26 cellular contexts compared by ENCODE assay signal in the genomic region with DNA sequence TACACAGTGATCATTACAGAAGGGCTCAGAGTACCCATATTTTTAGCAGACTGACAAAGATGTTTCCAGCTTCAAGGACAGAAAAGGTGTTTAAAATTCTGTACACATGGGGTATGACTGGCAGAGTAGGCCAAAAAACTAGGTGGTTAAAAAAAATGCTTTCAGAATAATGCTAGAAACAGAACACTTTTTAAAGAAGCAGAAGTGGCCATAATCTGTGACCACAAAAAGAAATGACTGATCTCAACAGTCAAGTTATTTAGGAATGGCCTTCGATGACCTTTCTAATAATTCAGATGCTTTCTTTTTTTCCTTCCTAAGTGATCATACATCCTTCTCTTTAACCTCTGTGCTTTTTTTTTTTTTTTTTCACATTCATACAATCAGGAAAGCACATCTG. TPM values are rescaled to one million over a fixed set of nuclear protein-coding genes. Genes with fewer than 3 reads are reported as not detected.
DNase-seq lines count a peak whose midpoint lies in the region; ATAC-seq and TF ChIP-seq lines count a peak whose summit lies in the region.
"Had no signal": no experiment of that assay in that cellular context is flagged by ENCODE, and none has a peak within 500 bp of the region (broad histone marks: within the 10 kb centered on the region; RNA-seq: fewer than 3 reads in every experiment).

No MANE protein-coding gene starts in this region.

- POLR2A ChIA-PET in CD4-positive, alpha-beta memory T cell (lab: Charles Lee; ENCODE audit: partially characterized antibody) = no interaction called here
- POLR2A ChIA-PET in CD8-positive, alpha-beta T cell (lab: Charles Lee) = no interaction called here

- H3K4me1 Mint-ChIP-seq in nephron progenitor cell = peaks cover 79% of the 10 kb centered on the region
- no peaks in the 10 kb centered on the region for H3K4me1 Mint-ChIP-seq in CD4-positive, alpha-beta memory T cell
- no peaks in the 10 kb centered on the region for H3K4me1 Mint-ChIP-seq in CD8-positive, alpha-beta T cell (ENCODE audit: low read depth)
- H3K4me1 Mint-ChIP-seq: activated CD4-positive, alpha-beta memory T cell treated with anti-CD3 and anti-CD28 coated beads, Interleukin-2, amount 10 ng/mL, durations not matched to agents 7 days and 5 days; memory B cell had no signal

- ATAC-seq in GM18870 (IDR thresholded peaks at IDR 0.05; ENCODE audit: unreplicated experiment) = peak; percentile 56
- ATAC-seq in HG02884 (IDR thresholded peaks at IDR 0.05; ENCODE audit: unreplicated experiment) = peak; percentile 81
- no peak for ATAC-seq in body of pancreas
- ATAC-seq in CD8-positive, alpha-beta T cell = no peak
- ATAC-seq: PC-3, WTC11 had no signal

- DNase-seq in NOMO-1 (lab: John Stamatoyannopoulos, UW; ENCODE audit: unreplicated experiment in 2 of 2) (peak; percentile 31 to 56), nephron progenitor cell (no peak), body of pancreas (no peak), left ventricle myocardium inferior (no peak)
- DNase-seq in CD4-positive, alpha-beta memory T cell = no peak
- DNase-seq in CD8-positive, alpha-beta T cell = no peak
- DNase-seq: activated CD4-positive, alpha-beta memory T cell treated with anti-CD3 and anti-CD28 coated beads, Interleukin-2, amount 10 ng/mL, durations not matched to agents 7 days and 5 days; activated gamma-delta T cell; activated T-cell treated with anti-CD3 and anti-CD28 coated beads for 4 hours; amniotic stem cell; CD4-positive, alpha-beta T cell; DMS153; GDM1; GM23248; NCI-H1417; NCI-H526 treated with DMSO at 0.1 percent for 48 hours; PC-3 had no signal

- no peak for TF ChIP-seq POLR2A in body of pancreas (IDR thresholded peaks at IDR 0.05)

- CTCF ChIA-PET in CD4-positive, alpha-beta memory T cell (lab: Charles Lee; ENCODE audit: partially characterized antibody) = no interaction called here
- CTCF ChIA-PET in CD8-positive, alpha-beta T cell (lab: Charles Lee) = no interaction called here

- H3K4me1 ChIP-seq in body of pancreas (no peaks in the 10 kb centered on the region), left ventricle myocardium inferior (peaks cover 28% of the 10 kb centered on the region)
- H3K4me1 ChIP-seq in CD4-positive, alpha-beta memory T cell (ENCODE audit: insufficient read depth, low read length) = no peaks in the 10 kb centered on the region
- H3K4me1 ChIP-seq in CD8-positive, alpha-beta T cell (ENCODE audit: insufficient read depth, low read length) = no peaks in the 10 kb centered on the region

- H3K36me3 ChIP-seq in body of pancreas (replicated peaks in 1 of 2; ENCODE audit: insufficient read depth in 1 of 2, low read depth in 2 of 2) (no peaks in the 10 kb centered on the region), left ventricle myocardium inferior (no peaks in the 10 kb centered on the region)
- no peaks in the 10 kb centered on the region for H3K36me3 ChIP-seq in CD4-positive, alpha-beta memory T cell (ENCODE audit: insufficient read depth, low read length)
- no peaks in the 10 kb centered on the region for H3K36me3 ChIP-seq in CD8-positive, alpha-beta T cell (ENCODE audit: insufficient read depth, low read length)

- H3K4me3 ChIP-seq in body of pancreas (no peak overlapping the region), left ventricle myocardium inferior (no peak overlapping the region)
- H3K4me3 ChIP-seq in CD4-positive, alpha-beta memory T cell (ENCODE audit: low read length in 2 of 2) = no peak overlapping the region
- no peak overlapping the region for H3K4me3 ChIP-seq in CD8-positive, alpha-beta T cell (ENCODE audit: low read depth, low read length)
- H3K4me3 ChIP-seq: GM23248 had no signal

- 50 to 92% methylated on average over 1 of the region's 1 CpG for WGBS in body of pancreas, 2 donors

- intact Hi-C loops in body of pancreas (cut with DNase I) (no loop called here), left ventricle myocardium inferior (cut with micrococcal nuclease) (no loop called here)
- intact Hi-C loops in CD4-positive, alpha-beta memory T cell (cut with micrococcal nuclease) = no loop called here
- intact Hi-C loops in CD8-positive, alpha-beta T cell (cut with DNase I, micrococcal nuclease) = no loop called here

- peak overlapping the region; percentile 13 for H3K4me3 Mint-ChIP-seq in nephron progenitor cell
- no peak overlapping the region for H3K4me3 Mint-ChIP-seq in CD4-positive, alpha-beta memory T cell
- no peak overlapping the region for H3K4me3 Mint-ChIP-seq in CD8-positive, alpha-beta T cell
- H3K4me3 Mint-ChIP-seq: activated CD4-positive, alpha-beta memory T cell treated with anti-CD3 and anti-CD28 coated beads, Interleukin-2, amount 10 ng/mL, durations not matched to agents 7 days and 5 days; CD4-positive, alpha-beta T cell; memory B cell; T-helper 1 cell treated with Interleukin-12 subunit alpha and Interleukin-12 subunit beta and Interleukin-4 antibody, amounts not matched to agents 30 μg/mL and 1 μg/mL, for 36 hours; type B pancreatic cell; WTC11 had no signal

- peak overlapping the region; percentile 3 for H3K27ac Mint-ChIP-seq in nephron progenitor cell
- no peak overlapping the region for H3K27ac Mint-ChIP-seq in CD4-positive, alpha-beta memory T cell
- H3K27ac Mint-ChIP-seq in CD8-positive, alpha-beta T cell = no peak overlapping the region
- H3K27ac Mint-ChIP-seq: activated CD4-positive, alpha-beta memory T cell treated with anti-CD3 and anti-CD28 coated beads, Interleukin-2, amount 10 ng/mL, durations not matched to agents 7 days and 5 days; CD4-positive, alpha-beta T cell; memory B cell; T-helper 1 cell treated with Interleukin-12 subunit alpha and Interleukin-12 subunit beta and Interleukin-4 antibody, amounts not matched to agents 30 μg/mL and 1 μg/mL, for 36 hours; type B pancreatic cell; WTC11 had no signal

- peaks cover 17% of the 10 kb centered on the region for H3K27me3 Mint-ChIP-seq in nephron progenitor cell (ENCODE audit: low read depth, poor library complexity)
- peaks cover 0 to 3% of the 10 kb centered on the region in 2 donors for H3K27me3 Mint-ChIP-seq in CD4-positive, alpha-beta memory T cell
- H3K27me3 Mint-ChIP-seq in CD8-positive, alpha-beta T cell (ENCODE audit: low read depth) = peaks cover 6% of the 10 kb centered on the region
- H3K27me3 Mint-ChIP-seq: activated CD4-positive, alpha-beta memory T cell treated with anti-CD3 and anti-CD28 coated beads, Interleukin-2, amount 10 ng/mL, durations not matched to agents 7 days and 5 days; memory B cell had no signal

- H3K27ac ChIP-seq in body of pancreas (no peak overlapping the region), left ventricle myocardium inferior (replicated peaks) (no peak overlapping the region)
- no peak overlapping the region for H3K27ac ChIP-seq in CD4-positive, alpha-beta memory T cell (ENCODE audit: low read depth, low read length)
- no peak overlapping the region for H3K27ac ChIP-seq in CD8-positive, alpha-beta T cell (ENCODE audit: low read depth, low read length)
- H3K27ac ChIP-seq: GM23248 had no signal

- no peaks in the 10 kb centered on the region for H3K9me3 Mint-ChIP-seq in nephron progenitor cell
- peaks cover 0 to 13% (median 3%) of the 10 kb centered on the region in 8 donors for H3K9me3 Mint-ChIP-seq in CD4-positive, alpha-beta memory T cell
- no peaks in the 10 kb centered on the region for H3K9me3 Mint-ChIP-seq in CD8-positive, alpha-beta T cell
- H3K9me3 Mint-ChIP-seq: activated CD4-positive, alpha-beta memory T cell treated with anti-CD3 and anti-CD28 coated beads, Interleukin-2, amount 10 ng/mL, durations not matched to agents 7 days and 5 days; CD4-positive, alpha-beta T cell; memory B cell; T-helper 1 cell treated with Interleukin-12 subunit alpha and Interleukin-12 subunit beta and Interleukin-4 antibody, amounts not matched to agents 30 μg/mL and 1 μg/mL, for 36 hours; type B pancreatic cell; WTC11 had no signal

- H3K27me3 ChIP-seq in body of pancreas (no peaks in the 10 kb centered on the region), left ventricle myocardium inferior (ENCODE audit: low read depth) (no peaks in the 10 kb centered on the region)
- H3K27me3 ChIP-seq in CD4-positive, alpha-beta memory T cell (ENCODE audit: insufficient read depth, low read length) = no peaks in the 10 kb centered on the region
- H3K27me3 ChIP-seq in CD8-positive, alpha-beta T cell (ENCODE audit: insufficient read depth, low read length) = no peaks in the 10 kb centered on the region

- H3K36me3 Mint-ChIP-seq in nephron progenitor cell (ENCODE audit: low read depth) = no peaks in the 10 kb centered on the region
- no peaks in the 10 kb centered on the region for H3K36me3 Mint-ChIP-seq in CD4-positive, alpha-beta memory T cell
- H3K36me3 Mint-ChIP-seq in CD8-positive, alpha-beta T cell = no peaks in the 10 kb centered on the region
- H3K36me3 Mint-ChIP-seq: memory B cell, type B pancreatic cell, WTC11 had no signal

- TF ChIP-seq CTCF in nephron progenitor cell (IDR thresholded peaks at IDR 0.05) = no peak
- no peak for TF ChIP-seq CTCF in body of pancreas (IDR thresholded peaks at IDR 0.05)
- no peak for TF ChIP-seq CTCF in left ventricle myocardium inferior (IDR thresholded peaks at IDR 0.05; ENCODE audit: borderline replicate concordance)
- TF ChIP-seq CTCF in CD8-positive, alpha-beta T cell (IDR thresholded peaks at IDR 0.05) = no peak

- H3K9me3 ChIP-seq in body of pancreas (no peaks in the 10 kb centered on the region), left ventricle myocardium inferior (replicated peaks) (no peaks in the 10 kb centered on the region)
- H3K9me3 ChIP-seq in CD4-positive, alpha-beta memory T cell (ENCODE audit: control insufficient read depth in 1 of 2, low read length in 2 of 2) = no peaks in the 10 kb centered on the region
- no peaks in the 10 kb centered on the region for H3K9me3 ChIP-seq in CD8-positive, alpha-beta T cell (ENCODE audit: low read length)

RNA-seq across cellular contexts. Expression of gene AQP4, which starts 4.1 kb away (rescaled TPM):
- total RNA-seq in body of pancreas (1 to 10 TPM in 1 of 2 donors, not detected in 1; 3.6 TPM), left ventricle myocardium inferior (1.9 TPM)
- not detected for total RNA-seq in CD4-positive, alpha-beta memory T cell
- not detected for polyA plus RNA-seq in CD4-positive, alpha-beta memory T cell
- total RNA-seq in CD8-positive, alpha-beta T cell = not detected
- total RNA-seq: activated CD4-positive, alpha-beta memory T cell treated with anti-CD3 and anti-CD28 coated beads, Interleukin-2, amount 10 ng/mL, durations not matched to agents 7 days and 5 days; CD4-positive, alpha-beta T cell; dermis microvascular lymphatic vessel endothelial cell; GM23248; LHCN-M2; omental fat pad; PC-3 had no signal
- polyA plus RNA-seq: GM23248 had no signal

Comparison
In these comparisons a context has a peak if more than half of its experiments do, and no peak if none do; other contexts are left out.
1. ATAC-seq: peak in GM18870 (single experiment) and HG02884 (single experiment); none in body of pancreas (single experiment) and CD8-positive, alpha-beta T cell (single experiment).
2. DNase-seq: peak in NOMO-1 (2 of 2); none in nephron progenitor cell (single experiment), body of pancreas (0 of 4), CD4-positive, alpha-beta memory T cell (0 of 5), left ventricle myocardium inferior (single experiment) and CD8-positive, alpha-beta T cell (0 of 7).